20 cellular contexts compared by ENCODE assay signal in the genomic region with DNA sequence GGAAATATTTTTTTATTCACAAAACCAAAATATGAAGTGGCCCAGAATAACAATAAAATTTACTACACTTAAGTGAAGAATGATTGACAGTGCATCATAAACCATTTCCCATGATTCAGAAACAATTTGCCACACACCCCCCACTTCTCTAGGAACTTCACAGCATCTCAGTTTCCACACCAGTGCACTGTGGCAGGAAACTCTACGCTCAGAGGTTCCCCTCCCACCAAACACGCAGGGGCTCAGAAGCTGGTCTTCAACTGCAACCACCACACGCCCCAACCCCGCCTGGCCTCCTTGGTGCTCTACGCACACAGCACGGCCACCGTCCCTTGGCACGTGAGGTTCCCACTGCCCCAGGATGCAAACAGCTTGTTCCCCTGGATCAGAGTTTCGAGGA.
A peak's percentile ranks its signal among the peaks of the same experiment; 100 is the strongest.
DNase-seq lines count a peak whose midpoint lies in the region; ATAC-seq and TF ChIP-seq lines count a peak whose summit lies in the region.
"Had no signal": no experiment of that assay in that cellular context is flagged by ENCODE, and none has a peak within 500 bp of the region (broad histone marks: within the 10 kb centered on the region; RNA-seq: fewer than 3 reads in every experiment).

No MANE protein-coding gene starts in this region.

- intact Hi-C loops in activated CD8-positive, alpha-beta T cell treated with anti-CD3 and anti-CD28 coated beads for 36 hours (cut with micrococcal nuclease): loop anchor here (10.0 kb wide), 1 partner anchor 130 kb away; no protein-coding TSS in a partner anchor
- intact Hi-C loops in activated CD4-positive, alpha-beta T cell treated with anti-CD3 and anti-CD28 coated beads for 36 hours (cut with DNase I, micrococcal nuclease): loop anchor here (1.0 to 5.0 kb wide), 2 partner anchors 132 to 134 kb away; no protein-coding TSS in a partner anchor

- peak; percentile 37 for ATAC-seq in activated CD8-positive, alpha-beta T cell treated with anti-CD3 and anti-CD28 coated beads for 36 hours
- ATAC-seq in activated CD8-positive, alpha-beta T cell treated with anti-CD3 and anti-CD28 coated beads, Interleukin-2, amount 10 ng/mL, durations not matched to agents 7 days and 5 days: no peak
- peak; percentile 30 for ATAC-seq in T-helper 17 cell
- ATAC-seq in activated CD4-positive, alpha-beta T cell treated with anti-CD3 and anti-CD28 coated beads for 36 hours: no peak

- H3K9me3 Mint-ChIP-seq in activated CD8-positive, alpha-beta T cell treated with anti-CD3 and anti-CD28 coated beads for 36 hours: no peaks in the 10 kb centered on the region
- no peaks in the 10 kb centered on the region for H3K9me3 Mint-ChIP-seq in activated CD8-positive, alpha-beta T cell treated with anti-CD3 and anti-CD28 coated beads, Interleukin-2, amount 10 ng/mL, durations not matched to agents 7 days and 5 days (ENCODE audit: insufficient read depth)
- H3K9me3 Mint-ChIP-seq in activated CD4-positive, alpha-beta T cell treated with anti-CD3 and anti-CD28 coated beads for 36 hours (ENCODE audit: low read depth): no peaks in the 10 kb centered on the region
- H3K9me3 Mint-ChIP-seq: activated naive CD4-positive, alpha-beta T cell treated with anti-CD3 and anti-CD28 coated beads, Interleukin-2, amount 50 U/mL, for 72 hours; dendritic cell treated with granulocyte-macrophage colony-stimulating factor and Interleukin-4, amounts not matched to agents 40 ng/mL and 50 ng/mL, for 4 days; neural crest cell had no signal

- CTCF ChIA-PET in activated CD8-positive, alpha-beta T cell treated with anti-CD3 and anti-CD28 coated beads for 36 hours (lab: Charles Lee): interaction anchor here (0.7 to 2.1 kb wide), 3 partner anchors 61 to 134 kb away, joined by 3 to 14 read pairs (median 4); no protein-coding TSS in a partner anchor
- CTCF ChIA-PET in activated CD8-positive, alpha-beta T cell treated with anti-CD3 and anti-CD28 coated beads, Interleukin-2, amount 10 ng/mL, durations not matched to agents 7 days and 5 days (lab: Charles Lee): interaction anchor here (1.0 to 2.4 kb wide), 8 partner anchors 58 to 135 kb away, joined by 3 to 10 read pairs (median 4); partner anchors contain the start of genes HAUS3 and POLN
- CTCF ChIA-PET in activated CD4-positive, alpha-beta T cell treated with anti-CD3 and anti-CD28 coated beads for 36 hours (lab: Charles Lee): interaction anchor here (0.6 kb wide), 1 partner anchor 129 kb away, joined by 4 read pairs; no protein-coding TSS in a partner anchor

- POLR2A ChIA-PET in activated CD8-positive, alpha-beta T cell treated with anti-CD3 and anti-CD28 coated beads for 36 hours (lab: Charles Lee): interaction anchor here (1.6 kb wide), 1 partner anchor 59 kb away, joined by 4 read pairs; no protein-coding TSS in a partner anchor
- POLR2A ChIA-PET in activated CD8-positive, alpha-beta T cell treated with anti-CD3 and anti-CD28 coated beads, Interleukin-2, amount 10 ng/mL, durations not matched to agents 7 days and 5 days (lab: Charles Lee): no interaction called here
- POLR2A ChIA-PET in activated CD4-positive, alpha-beta T cell treated with anti-CD3 and anti-CD28 coated beads for 36 hours (lab: Charles Lee): no interaction called here

- H3K27me3 Mint-ChIP-seq in activated CD8-positive, alpha-beta T cell treated with anti-CD3 and anti-CD28 coated beads for 36 hours: no peaks in the 10 kb centered on the region
- no peaks in the 10 kb centered on the region for H3K27me3 Mint-ChIP-seq in activated CD8-positive, alpha-beta T cell treated with anti-CD3 and anti-CD28 coated beads, Interleukin-2, amount 10 ng/mL, durations not matched to agents 7 days and 5 days (ENCODE audit: low read depth)
- no peaks in the 10 kb centered on the region for H3K27me3 Mint-ChIP-seq in T-helper 17 cell
- no peaks in the 10 kb centered on the region for H3K27me3 Mint-ChIP-seq in activated CD4-positive, alpha-beta T cell treated with anti-CD3 and anti-CD28 coated beads for 36 hours
- H3K27me3 Mint-ChIP-seq: dendritic cell treated with granulocyte-macrophage colony-stimulating factor and Interleukin-4, amounts not matched to agents 40 ng/mL and 50 ng/mL, for 4 days had no signal

- no peaks in the 10 kb centered on the region for H3K36me3 Mint-ChIP-seq in activated CD8-positive, alpha-beta T cell treated with anti-CD3 and anti-CD28 coated beads for 36 hours (ENCODE audit: low read depth)
- H3K36me3 Mint-ChIP-seq in activated CD8-positive, alpha-beta T cell treated with anti-CD3 and anti-CD28 coated beads, Interleukin-2, amount 10 ng/mL, durations not matched to agents 7 days and 5 days (ENCODE audit: low read depth): no peaks in the 10 kb centered on the region
- H3K36me3 Mint-ChIP-seq in T-helper 17 cell (ENCODE audit: low read depth): no peaks in the 10 kb centered on the region
- no peaks in the 10 kb centered on the region for H3K36me3 Mint-ChIP-seq in activated CD4-positive, alpha-beta T cell treated with anti-CD3 and anti-CD28 coated beads for 36 hours (ENCODE audit: low read depth)
- H3K36me3 Mint-ChIP-seq: activated naive CD4-positive, alpha-beta T cell treated with anti-CD3 and anti-CD28 coated beads, Interleukin-2, amount 50 U/mL, for 72 hours had no signal

- no peak overlapping the region for H3K27ac Mint-ChIP-seq in activated CD8-positive, alpha-beta T cell treated with anti-CD3 and anti-CD28 coated beads for 36 hours
- H3K27ac Mint-ChIP-seq in activated CD8-positive, alpha-beta T cell treated with anti-CD3 and anti-CD28 coated beads, Interleukin-2, amount 10 ng/mL, durations not matched to agents 7 days and 5 days: no peak overlapping the region
- H3K27ac Mint-ChIP-seq in T-helper 17 cell: no peak overlapping the region
- H3K27ac Mint-ChIP-seq in activated CD4-positive, alpha-beta T cell treated with anti-CD3 and anti-CD28 coated beads for 36 hours: no peak overlapping the region
- H3K27ac Mint-ChIP-seq: dendritic cell treated with granulocyte-macrophage colony-stimulating factor and Interleukin-4, amounts not matched to agents 40 ng/mL and 50 ng/mL, for 4 days had no signal

- DNase-seq in activated CD8-positive, alpha-beta T cell treated with anti-CD3 and anti-CD28 coated beads for 36 hours: peak; percentile 40
- no peak for DNase-seq in activated CD8-positive, alpha-beta T cell treated with anti-CD3 and anti-CD28 coated beads, Interleukin-2, amount 10 ng/mL, durations not matched to agents 7 days and 5 days
- no peak for DNase-seq in T-helper 17 cell
- DNase-seq in left kidney (ENCODE audit: low read depth, low spot score): peak; percentile 12
- DNase-seq in stimulated activated CD8-positive, alpha-beta memory T cell treated with anti-CD3 and anti-CD28 coated beads, Interleukin-7, amount 100 ng/mL, for 48 hours (ENCODE audit: extremely low read depth in 1 of 2, low read depth in 1 of 2): peak; percentile 10 to 16
- no peak for DNase-seq in SHP77 (lab: John Stamatoyannopoulos, UW)
- no peak for DNase-seq in activated CD4-positive, alpha-beta T cell treated with anti-CD3 and anti-CD28 coated beads for 36 hours
- DNase-seq in hippocampal formation (lab: John Stamatoyannopoulos, UW): no peak
- DNase-seq: brain microvascular endothelial cell; DMS79 treated with DMSO at 0.1 percent for 48 hours; IMR-90; mammary epithelial cell; NCI-H1092; stimulated activated CD4-positive, alpha-beta T cell treated with anti-CD3 and anti-CD28 coated beads, Interleukin-1b, Interleukin-23, amount 100 ng/mL, for 48 hours; SW 1271 had no signal

- no peak overlapping the region for H3K4me3 Mint-ChIP-seq in activated CD8-positive, alpha-beta T cell treated with anti-CD3 and anti-CD28 coated beads for 36 hours
- no peak overlapping the region for H3K4me3 Mint-ChIP-seq in activated CD8-positive, alpha-beta T cell treated with anti-CD3 and anti-CD28 coated beads, Interleukin-2, amount 10 ng/mL, durations not matched to agents 7 days and 5 days
- no peak overlapping the region for H3K4me3 Mint-ChIP-seq in T-helper 17 cell
- H3K4me3 Mint-ChIP-seq in activated CD4-positive, alpha-beta T cell treated with anti-CD3 and anti-CD28 coated beads for 36 hours: no peak overlapping the region
- H3K4me3 Mint-ChIP-seq: dendritic cell treated with granulocyte-macrophage colony-stimulating factor and Interleukin-4, amounts not matched to agents 40 ng/mL and 50 ng/mL, for 4 days; neural crest cell had no signal

- no peaks in the 10 kb centered on the region for H3K9me3 ChIP-seq in T-helper 17 cell (ENCODE audit: control insufficient read depth, low read length, poor library complexity, severe bottlenecking)
- H3K9me3 ChIP-seq: right atrium auricular region, upper lobe of left lung had no signal

- peaks cover 8% of the 10 kb centered on the region for H3K4me1 Mint-ChIP-seq in activated CD8-positive, alpha-beta T cell treated with anti-CD3 and anti-CD28 coated beads for 36 hours (ENCODE audit: low read depth)
- peaks cover 6% of the 10 kb centered on the region for H3K4me1 Mint-ChIP-seq in activated CD8-positive, alpha-beta T cell treated with anti-CD3 and anti-CD28 coated beads, Interleukin-2, amount 10 ng/mL, durations not matched to agents 7 days and 5 days (ENCODE audit: low read depth)
- peaks cover 9% of the 10 kb centered on the region for H3K4me1 Mint-ChIP-seq in T-helper 17 cell
- peaks cover 6% of the 10 kb centered on the region for H3K4me1 Mint-ChIP-seq in activated CD4-positive, alpha-beta T cell treated with anti-CD3 and anti-CD28 coated beads for 36 hours

- no peak for TF ChIP-seq CTCF in activated CD8-positive, alpha-beta T cell treated with anti-CD3 and anti-CD28 coated beads for 36 hours (IDR thresholded peaks at IDR 0.05)

Comparison
In these comparisons a context has a peak if more than half of its experiments do, and no peak if none do; other contexts are left out.
1. ATAC-seq: peak in activated CD8-positive, alpha-beta T cell treated with anti-CD3 and anti-CD28 coated beads for 36 hours (single experiment) and T-helper 17 cell (single experiment); none in activated CD8-positive, alpha-beta T cell treated with anti-CD3 and anti-CD28 coated beads, Interleukin-2, amount 10 ng/mL, durations not matched to agents 7 days and 5 days (single experiment) and activated CD4-positive, alpha-beta T cell treated with anti-CD3 and anti-CD28 coated beads for 36 hours (single experiment).
2. DNase-seq: peak in activated CD8-positive, alpha-beta T cell treated with anti-CD3 and anti-CD28 coated beads for 36 hours (single experiment), left kidney (single experiment) and stimulated activated CD8-positive, alpha-beta memory T cell treated with anti-CD3 and anti-CD28 coated beads, Interleukin-7, amount 100 ng/mL, for 48 hours (2 of 2); none in activated CD8-positive, alpha-beta T cell treated with anti-CD3 and anti-CD28 coated beads, Interleukin-2, amount 10 ng/mL, durations not matched to agents 7 days and 5 days (single experiment), T-helper 17 cell (0 of 3), SHP77 (0 of 2), activated CD4-positive, alpha-beta T cell treated with anti-CD3 and anti-CD28 coated beads for 36 hours (single experiment) and hippocampal formation (0 of 2).